In genomic region chr13:35855531-35856019, GRCh38 we compare ENCODE assay signal across 11 cellular contexts.
DNase-seq lines count a peak whose midpoint lies in the region; ATAC-seq, FAIRE-seq and TF ChIP-seq lines count a peak whose summit lies in the region.
"Had no signal": no experiment of that assay in that cellular context is flagged by ENCODE, and none has a peak within 500 bp of the region (broad histone marks: within the 10 kb centered on the region; RNA-seq: fewer than 3 reads in every experiment).

No MANE protein-coding gene starts in this region.

- H3K27me3 ChIP-seq in ovary, result no peaks in the 10 kb centered on the region

- H3K36me3 Mint-ChIP-seq in WTC11 (peaks cover 14% of the 10 kb centered on the region), mesothelial cell of epicardium (peaks cover 7% of the 10 kb centered on the region)
- H3K36me3 Mint-ChIP-seq: natural killer cell treated with Interleukin-12 subunit alpha and Interleukin-12 subunit beta and Interleukin-15 and Interleukin-18, amount 100 ng/mL, for 72 hours had no signal

- H3K4me3 ChIP-seq in iPS-18c (ENCODE audit: insufficient read depth, low read depth, low read length), result peak overlapping the region; percentile 38
- no peak overlapping the region for H3K4me3 ChIP-seq in ovary

- CTCF ChIA-PET in WTC11 (lab: Charles Lee), result interaction anchor here (2.0 kb wide), 1 partner anchor 37 kb away, joined by 8 read pairs; no protein-coding TSS in a partner anchor

- H3K9me3 Mint-ChIP-seq in WTC11 (no peaks in the 10 kb centered on the region), mesothelial cell of epicardium (no peaks in the 10 kb centered on the region)

- peak; percentile 60 for FAIRE-seq in H54 (lab: Jason Lieb, UNC)

- H3K4me1 ChIP-seq in ovary (ENCODE audit: insufficient read depth), result peaks cover 6% of the 10 kb centered on the region

- no peak for TF ChIP-seq EP300 in ovary (IDR thresholded peaks at IDR 0.05)

- DNase-seq in 8988T (peak; percentile 37), H54 (ENCODE audit: insufficient read length, low spot score) (peak; percentile 11), WTC11 (ENCODE audit: low spot score) (peak; percentile 68), SIG-M5 treated with dmso at 0.1 percent for 504 hours (lab: John Stamatoyannopoulos, UW; ENCODE audit: unreplicated experiment) (no peak), ovary (no peak), mesothelial cell of epicardium (ENCODE audit: low spot score in 2 of 2, unreplicated experiment in 2 of 2) (no peak)
- DNase-seq: activated naive CD4-positive, alpha-beta T cell; CD4-positive, alpha-beta T cell had no signal

- peak; percentile 85 for ATAC-seq in WTC11
- no peak for ATAC-seq in HG03342 (IDR thresholded peaks at IDR 0.05; ENCODE audit: unreplicated experiment)
- ATAC-seq: natural killer cell treated with Interleukin-12 subunit alpha and Interleukin-12 subunit beta and Interleukin-15 and Interleukin-18, amount 100 ng/mL, for 72 hours had no signal

- H3K27ac Mint-ChIP-seq in WTC11 (peak overlapping the region; percentile 97), mesothelial cell of epicardium (no peak overlapping the region)
- H3K27ac Mint-ChIP-seq: CD4-positive, alpha-beta T cell; natural killer cell treated with Interleukin-12 subunit alpha and Interleukin-12 subunit beta and Interleukin-15 and Interleukin-18, amount 100 ng/mL, for 72 hours had no signal

- 62 to 72% (median 67%) methylated on average over 12 of the region's 12 CpGs for WGBS in ovary, 3 donors

- H3K27me3 Mint-ChIP-seq in WTC11 (ENCODE audit: low read depth) (no peaks in the 10 kb centered on the region), mesothelial cell of epicardium (ENCODE audit: low read depth) (peaks cover 15% of the 10 kb centered on the region)

- H3K36me3 ChIP-seq in ovary, result no peaks in the 10 kb centered on the region

- no peak for TF ChIP-seq CTCF in WTC11 (IDR thresholded peaks at IDR 0.05)
- TF ChIP-seq CTCF in ovary (IDR thresholded peaks at IDR 0.05), result no peak
- no peak for TF ChIP-seq CTCF in mesothelial cell of epicardium (IDR thresholded peaks at IDR 0.05; ENCODE audit: unreplicated experiment)

- TF ChIP-seq POLR2A in H54 (IDR thresholded peaks at IDR 0.05; ENCODE audit: low read depth, low read length) (no peak), ovary (IDR thresholded peaks at IDR 0.05) (no peak)

- POLR2A ChIA-PET in WTC11 (lab: Charles Lee), result no interaction called here

- peaks cover 84% of the 10 kb centered on the region for H3K4me1 Mint-ChIP-seq in WTC11
- H3K4me1 Mint-ChIP-seq in mesothelial cell of epicardium, result peaks cover 36% of the 10 kb centered on the region

- H3K9me3 ChIP-seq in iPS-18c (ENCODE audit: control insufficient read depth, insufficient read depth, low read length), result no peaks in the 10 kb centered on the region
- H3K9me3 ChIP-seq in ovary, result no peaks in the 10 kb centered on the region

- no peak overlapping the region for H3K27ac ChIP-seq in ovary

- H3K4me3 Mint-ChIP-seq in WTC11 (peak overlapping the region; percentile 51), mesothelial cell of epicardium (no peak overlapping the region)
- H3K4me3 Mint-ChIP-seq: CD4-positive, alpha-beta T cell; natural killer cell treated with Interleukin-12 subunit alpha and Interleukin-12 subunit beta and Interleukin-15 and Interleukin-18, amount 100 ng/mL, for 72 hours had no signal

- intact Hi-C loops in ovary (cut with DNase I), result no loop called here

TF ChIP-seq in WTC11, 78 proteins besides CTCF, POLR2A, EP300 and RAD21 (continues in another document):
- no peak for TF ChIP-seq NR3C1 (CRISPR knock-in tag; conservative IDR thresholded peaks at IDR 0.05; ENCODE audit: low read depth)
- no peak; the same call in 1 of the 2 replicates for TF ChIP-seq MYBL2 (CRISPR knock-in tag; IDR thresholded peaks at IDR 0.05)
- 0 out of 2 replicates have a peak, but pooled peaks have one; percentile 25 for TF ChIP-seq ZNF232 (CRISPR knock-in tag; IDR thresholded peaks at IDR 0.05)
- peak; percentile 90; the same call in 1 of the 2 replicates for TF ChIP-seq FOXP4 (CRISPR knock-in tag; IDR thresholded peaks at IDR 0.05)
- TF ChIP-seq FOXK1 (CRISPR knock-in tag; IDR thresholded peaks at IDR 0.05), result peak; percentile 73
- TF ChIP-seq NFE2L1 (CRISPR knock-in tag; IDR thresholded peaks at IDR 0.05), result peak; percentile 87; the same call in 1 of the 2 replicates
- no peak for TF ChIP-seq USF2 (CRISPR knock-in tag; IDR thresholded peaks at IDR 0.05)
- TF ChIP-seq, protein P1, sequence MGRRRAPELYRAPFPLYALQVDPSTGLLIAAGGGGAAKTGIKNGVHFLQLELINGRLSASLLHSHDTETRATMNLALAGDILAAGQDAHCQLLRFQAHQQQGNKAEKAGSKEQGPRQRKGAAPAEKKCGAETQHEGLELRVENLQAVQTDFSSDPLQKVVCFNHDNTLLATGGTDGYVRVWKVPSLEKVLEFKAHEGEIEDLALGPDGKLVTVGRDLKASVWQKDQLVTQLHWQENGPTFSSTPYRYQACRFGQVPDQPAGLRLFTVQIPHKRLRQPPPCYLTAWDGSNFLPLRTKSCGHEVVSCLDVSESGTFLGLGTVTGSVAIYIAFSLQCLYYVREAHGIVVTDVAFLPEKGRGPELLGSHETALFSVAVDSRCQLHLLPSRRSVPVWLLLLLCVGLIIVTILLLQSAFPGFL (CRISPR knock-in tag; IDR thresholded peaks at IDR 0.05; ENCODE audit: borderline replicate concordance), result no peak
- TF ChIP-seq SOX15 (CRISPR knock-in tag; IDR thresholded peaks at IDR 0.05), result no peak
- no peak for TF ChIP-seq RELA (CRISPR knock-in tag; IDR thresholded peaks at IDR 0.05; ENCODE audit: borderline replicate concordance)
- no peak for TF ChIP-seq IRF2 (CRISPR knock-in tag; IDR thresholded peaks at IDR 0.05; ENCODE audit: borderline replicate concordance, low read depth)
- TF ChIP-seq E2F4 (CRISPR knock-in tag; IDR thresholded peaks at IDR 0.05; ENCODE audit: borderline replicate concordance, low read depth), result no peak
- TF ChIP-seq, protein P2, sequence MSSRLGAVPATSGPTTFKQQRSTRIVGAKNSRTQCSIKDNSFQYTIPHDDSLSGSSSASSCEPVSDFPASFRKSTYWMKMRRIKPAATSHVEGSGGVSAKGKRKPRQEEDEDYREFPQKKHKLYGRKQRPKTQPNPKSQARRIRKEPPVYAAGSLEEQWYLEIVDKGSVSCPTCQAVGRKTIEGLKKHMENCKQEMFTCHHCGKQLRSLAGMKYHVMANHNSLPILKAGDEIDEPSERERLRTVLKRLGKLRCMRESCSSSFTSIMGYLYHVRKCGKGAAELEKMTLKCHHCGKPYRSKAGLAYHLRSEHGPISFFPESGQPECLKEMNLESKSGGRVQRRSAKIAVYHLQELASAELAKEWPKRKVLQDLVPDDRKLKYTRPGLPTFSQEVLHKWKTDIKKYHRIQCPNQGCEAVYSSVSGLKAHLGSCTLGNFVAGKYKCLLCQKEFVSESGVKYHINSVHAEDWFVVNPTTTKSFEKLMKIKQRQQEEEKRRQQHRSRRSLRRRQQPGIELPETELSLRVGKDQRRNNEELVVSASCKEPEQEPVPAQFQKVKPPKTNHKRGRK (CRISPR knock-in tag; IDR thresholded peaks at IDR 0.05; ENCODE audit: borderline replicate concordance), result no peak
- no peak for TF ChIP-seq OVOL2 (CRISPR knock-in tag; IDR thresholded peaks at IDR 0.05; ENCODE audit: borderline replicate concordance)
- no peak for TF ChIP-seq ZBTB43 (CRISPR knock-in tag; IDR thresholded peaks at IDR 0.05)
- 0 out of 2 replicates have a peak, but pooled peaks have one; percentile 52 for TF ChIP-seq ZBTB21 (CRISPR knock-in tag; IDR thresholded peaks at IDR 0.05; ENCODE audit: borderline replicate concordance)
- no peak for TF ChIP-seq ZNF317 (CRISPR knock-in tag; IDR thresholded peaks at IDR 0.05; ENCODE audit: borderline replicate concordance, low read depth)

Comparison
In these comparisons a context has a peak if more than half of its experiments do, and no peak if none do; other contexts are left out.
1. DNase-seq: peak in 8988T (single experiment), H54 (single experiment) and WTC11 (single experiment); none in SIG-M5 treated with dmso at 0.1 percent for 504 hours (single experiment), ovary (0 of 5) and mesothelial cell of epicardium (0 of 2).